2 cellular contexts compared by ENCODE assay signal in the genomic region with DNA sequence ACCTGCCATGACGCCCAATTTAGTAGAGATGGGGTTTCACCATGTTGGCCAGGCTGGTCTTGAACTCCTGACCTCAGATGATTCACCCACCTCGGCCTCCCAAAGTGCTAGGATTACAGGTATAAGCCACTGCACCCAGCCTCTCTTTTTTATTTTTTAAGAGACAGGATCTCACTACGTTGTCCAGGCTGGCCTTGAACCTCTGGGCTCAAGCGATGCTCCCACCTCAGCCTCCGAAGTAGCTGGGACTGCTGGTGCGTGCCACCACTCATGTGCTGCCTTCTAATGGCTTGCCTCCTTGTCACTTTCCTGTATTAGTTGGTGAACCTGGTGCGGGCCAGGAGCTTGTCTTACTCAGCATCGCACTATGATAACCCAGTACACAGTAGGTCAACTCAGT.
TF ChIP-seq lines count a peak whose summit lies in the region.

No MANE protein-coding gene starts in this region.

TF ChIP-seq in IMR-90, 13 proteins besides CTCF, POLR2A, EP300 and RAD21:
- no peak for TF ChIP-seq FOS (IDR thresholded peaks at IDR 0.05; ENCODE audit: low read depth, low read length)
- no peak for TF ChIP-seq MAFK (IDR thresholded peaks at IDR 0.05; ENCODE audit: low read depth, low read length)
- no peak for TF ChIP-seq MXI1 (IDR thresholded peaks at IDR 0.05; ENCODE audit: borderline replicate concordance, low read depth, low read length)
- TF ChIP-seq NFE2L2 (IDR thresholded peaks at IDR 0.05; ENCODE audit: low read depth, low read length): no peak
- no peak for TF ChIP-seq SMC3 (IDR thresholded peaks at IDR 0.05; ENCODE audit: low read depth, low read length)
- TF ChIP-seq, protein P1, sequence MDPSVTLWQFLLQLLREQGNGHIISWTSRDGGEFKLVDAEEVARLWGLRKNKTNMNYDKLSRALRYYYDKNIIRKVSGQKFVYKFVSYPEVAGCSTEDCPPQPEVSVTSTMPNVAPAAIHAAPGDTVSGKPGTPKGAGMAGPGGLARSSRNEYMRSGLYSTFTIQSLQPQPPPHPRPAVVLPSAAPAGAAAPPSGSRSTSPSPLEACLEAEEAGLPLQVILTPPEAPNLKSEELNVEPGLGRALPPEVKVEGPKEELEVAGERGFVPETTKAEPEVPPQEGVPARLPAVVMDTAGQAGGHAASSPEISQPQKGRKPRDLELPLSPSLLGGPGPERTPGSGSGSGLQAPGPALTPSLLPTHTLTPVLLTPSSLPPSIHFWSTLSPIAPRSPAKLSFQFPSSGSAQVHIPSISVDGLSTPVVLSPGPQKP (IDR thresholded peaks at IDR 0.05; ENCODE audit: borderline replicate concordance, low read depth, low read length): no peak
- no peak for TF ChIP-seq MAZ (IDR thresholded peaks at IDR 0.05; ENCODE audit: borderline replicate concordance, low read depth, low read length)
- no peak for TF ChIP-seq BHLHE40 (IDR thresholded peaks at IDR 0.05; ENCODE audit: low read depth, low read length)
- no peak for TF ChIP-seq CHD1 (IDR thresholded peaks at IDR 0.05; ENCODE audit: low read depth, low read length)
- no peak for TF ChIP-seq CEBPB (IDR thresholded peaks at IDR 0.05; ENCODE audit: low read depth, low read length)
- TF ChIP-seq RCOR1 (IDR thresholded peaks at IDR 0.05; ENCODE audit: insufficient replicate concordance, low read length): no peak
- no peak for TF ChIP-seq RFX5 (IDR thresholded peaks at IDR 0.05; ENCODE audit: low read depth, low read length)
- TF ChIP-seq, protein P2, sequence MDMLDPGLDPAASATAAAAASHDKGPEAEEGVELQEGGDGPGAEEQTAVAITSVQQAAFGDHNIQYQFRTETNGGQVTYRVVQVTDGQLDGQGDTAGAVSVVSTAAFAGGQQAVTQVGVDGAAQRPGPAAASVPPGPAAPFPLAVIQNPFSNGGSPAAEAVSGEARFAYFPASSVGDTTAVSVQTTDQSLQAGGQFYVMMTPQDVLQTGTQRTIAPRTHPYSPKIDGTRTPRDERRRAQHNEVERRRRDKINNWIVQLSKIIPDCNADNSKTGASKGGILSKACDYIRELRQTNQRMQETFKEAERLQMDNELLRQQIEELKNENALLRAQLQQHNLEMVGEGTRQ (IDR thresholded peaks at IDR 0.05; ENCODE audit: low read depth, low read length): no peak

TF ChIP-seq in K562, 482 proteins besides CTCF, POLR2A, EP300 and RAD21 (continues in another document):
- peak; percentile 97 for TF ChIP-seq ZNF121 (CRISPR knock-in tag; conservative IDR thresholded peaks at IDR 0.05)
- TF ChIP-seq, protein P3, sequence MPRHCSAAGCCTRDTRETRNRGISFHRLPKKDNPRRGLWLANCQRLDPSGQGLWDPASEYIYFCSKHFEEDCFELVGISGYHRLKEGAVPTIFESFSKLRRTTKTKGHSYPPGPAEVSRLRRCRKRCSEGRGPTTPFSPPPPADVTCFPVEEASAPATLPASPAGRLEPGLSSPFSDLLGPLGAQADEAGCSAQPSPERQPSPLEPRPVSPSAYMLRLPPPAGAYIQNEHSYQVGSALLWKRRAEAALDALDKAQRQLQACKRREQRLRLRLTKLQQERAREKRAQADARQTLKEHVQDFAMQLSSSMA (CRISPR knock-in tag; IDR thresholded peaks at IDR 0.05): no peak
- TF ChIP-seq, protein P4, sequence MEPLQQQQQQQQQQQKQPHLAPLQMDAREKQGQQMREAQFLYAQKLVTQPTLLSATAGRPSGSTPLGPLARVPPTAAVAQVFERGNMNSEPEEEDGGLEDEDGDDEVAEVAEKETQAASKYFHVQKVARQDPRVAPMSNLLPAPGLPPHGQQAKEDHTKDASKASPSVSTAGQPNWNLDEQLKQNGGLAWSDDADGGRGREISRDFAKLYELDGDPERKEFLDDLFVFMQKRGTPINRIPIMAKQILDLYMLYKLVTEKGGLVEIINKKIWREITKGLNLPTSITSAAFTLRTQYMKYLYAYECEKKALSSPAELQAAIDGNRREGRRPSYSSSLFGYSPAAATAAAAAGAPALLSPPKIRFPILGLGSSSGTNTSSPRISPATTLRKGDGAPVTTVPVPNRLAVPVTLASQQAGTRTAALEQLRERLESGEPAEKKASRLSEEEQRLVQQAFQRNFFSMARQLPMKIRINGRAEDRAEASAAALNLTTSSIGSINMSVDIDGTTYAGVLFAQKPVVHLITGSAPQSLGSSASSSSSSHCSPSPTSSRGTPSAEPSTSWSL (CRISPR knock-in tag; IDR thresholded peaks at IDR 0.05; ENCODE audit: borderline replicate concordance): no peak
- TF ChIP-seq, protein P5, sequence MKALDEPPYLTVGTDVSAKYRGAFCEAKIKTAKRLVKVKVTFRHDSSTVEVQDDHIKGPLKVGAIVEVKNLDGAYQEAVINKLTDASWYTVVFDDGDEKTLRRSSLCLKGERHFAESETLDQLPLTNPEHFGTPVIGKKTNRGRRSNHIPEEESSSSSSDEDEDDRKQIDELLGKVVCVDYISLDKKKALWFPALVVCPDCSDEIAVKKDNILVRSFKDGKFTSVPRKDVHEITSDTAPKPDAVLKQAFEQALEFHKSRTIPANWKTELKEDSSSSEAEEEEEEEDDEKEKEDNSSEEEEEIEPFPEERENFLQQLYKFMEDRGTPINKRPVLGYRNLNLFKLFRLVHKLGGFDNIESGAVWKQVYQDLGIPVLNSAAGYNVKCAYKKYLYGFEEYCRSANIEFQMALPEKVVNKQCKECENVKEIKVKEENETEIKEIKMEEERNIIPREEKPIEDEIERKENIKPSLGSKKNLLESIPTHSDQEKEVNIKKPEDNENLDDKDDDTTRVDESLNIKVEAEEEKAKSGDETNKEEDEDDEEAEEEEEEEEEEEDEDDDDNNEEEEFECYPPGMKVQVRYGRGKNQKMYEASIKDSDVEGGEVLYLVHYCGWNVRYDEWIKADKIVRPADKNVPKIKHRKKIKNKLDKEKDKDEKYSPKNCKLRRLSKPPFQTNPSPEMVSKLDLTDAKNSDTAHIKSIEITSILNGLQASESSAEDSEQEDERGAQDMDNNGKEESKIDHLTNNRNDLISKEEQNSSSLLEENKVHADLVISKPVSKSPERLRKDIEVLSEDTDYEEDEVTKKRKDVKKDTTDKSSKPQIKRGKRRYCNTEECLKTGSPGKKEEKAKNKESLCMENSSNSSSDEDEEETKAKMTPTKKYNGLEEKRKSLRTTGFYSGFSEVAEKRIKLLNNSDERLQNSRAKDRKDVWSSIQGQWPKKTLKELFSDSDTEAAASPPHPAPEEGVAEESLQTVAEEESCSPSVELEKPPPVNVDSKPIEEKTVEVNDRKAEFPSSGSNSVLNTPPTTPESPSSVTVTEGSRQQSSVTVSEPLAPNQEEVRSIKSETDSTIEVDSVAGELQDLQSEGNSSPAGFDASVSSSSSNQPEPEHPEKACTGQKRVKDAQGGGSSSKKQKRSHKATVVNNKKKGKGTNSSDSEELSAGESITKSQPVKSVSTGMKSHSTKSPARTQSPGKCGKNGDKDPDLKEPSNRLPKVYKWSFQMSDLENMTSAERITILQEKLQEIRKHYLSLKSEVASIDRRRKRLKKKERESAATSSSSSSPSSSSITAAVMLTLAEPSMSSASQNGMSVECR (CRISPR knock-in tag; IDR thresholded peaks at IDR 0.05): peak; percentile 17; the same call in 1 of the 2 replicates
- no peak for TF ChIP-seq POLR2B (IDR thresholded peaks at IDR 0.05; ENCODE audit: low read depth, partially characterized antibody)
- no peak for TF ChIP-seq ZNF184 (CRISPR knock-in tag; IDR thresholded peaks at IDR 0.05)
- TF ChIP-seq, protein P6, sequence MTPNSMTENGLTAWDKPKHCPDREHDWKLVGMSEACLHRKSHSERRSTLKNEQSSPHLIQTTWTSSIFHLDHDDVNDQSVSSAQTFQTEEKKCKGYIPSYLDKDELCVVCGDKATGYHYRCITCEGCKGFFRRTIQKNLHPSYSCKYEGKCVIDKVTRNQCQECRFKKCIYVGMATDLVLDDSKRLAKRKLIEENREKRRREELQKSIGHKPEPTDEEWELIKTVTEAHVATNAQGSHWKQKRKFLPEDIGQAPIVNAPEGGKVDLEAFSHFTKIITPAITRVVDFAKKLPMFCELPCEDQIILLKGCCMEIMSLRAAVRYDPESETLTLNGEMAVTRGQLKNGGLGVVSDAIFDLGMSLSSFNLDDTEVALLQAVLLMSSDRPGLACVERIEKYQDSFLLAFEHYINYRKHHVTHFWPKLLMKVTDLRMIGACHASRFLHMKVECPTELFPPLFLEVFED (CRISPR knock-in tag; conservative IDR thresholded peaks at IDR 0.05): no peak
- no peak for TF ChIP-seq WHSC1 (IDR thresholded peaks at IDR 0.05; ENCODE audit: low read length)
- no peak for TF ChIP-seq ZC3H4 (CRISPR knock-in tag; IDR thresholded peaks at IDR 0.05; ENCODE audit: borderline replicate concordance)
- no peak for TF ChIP-seq ZNF696 (CRISPR knock-in tag; conservative IDR thresholded peaks at IDR 0.05)
- TF ChIP-seq, protein P7, sequence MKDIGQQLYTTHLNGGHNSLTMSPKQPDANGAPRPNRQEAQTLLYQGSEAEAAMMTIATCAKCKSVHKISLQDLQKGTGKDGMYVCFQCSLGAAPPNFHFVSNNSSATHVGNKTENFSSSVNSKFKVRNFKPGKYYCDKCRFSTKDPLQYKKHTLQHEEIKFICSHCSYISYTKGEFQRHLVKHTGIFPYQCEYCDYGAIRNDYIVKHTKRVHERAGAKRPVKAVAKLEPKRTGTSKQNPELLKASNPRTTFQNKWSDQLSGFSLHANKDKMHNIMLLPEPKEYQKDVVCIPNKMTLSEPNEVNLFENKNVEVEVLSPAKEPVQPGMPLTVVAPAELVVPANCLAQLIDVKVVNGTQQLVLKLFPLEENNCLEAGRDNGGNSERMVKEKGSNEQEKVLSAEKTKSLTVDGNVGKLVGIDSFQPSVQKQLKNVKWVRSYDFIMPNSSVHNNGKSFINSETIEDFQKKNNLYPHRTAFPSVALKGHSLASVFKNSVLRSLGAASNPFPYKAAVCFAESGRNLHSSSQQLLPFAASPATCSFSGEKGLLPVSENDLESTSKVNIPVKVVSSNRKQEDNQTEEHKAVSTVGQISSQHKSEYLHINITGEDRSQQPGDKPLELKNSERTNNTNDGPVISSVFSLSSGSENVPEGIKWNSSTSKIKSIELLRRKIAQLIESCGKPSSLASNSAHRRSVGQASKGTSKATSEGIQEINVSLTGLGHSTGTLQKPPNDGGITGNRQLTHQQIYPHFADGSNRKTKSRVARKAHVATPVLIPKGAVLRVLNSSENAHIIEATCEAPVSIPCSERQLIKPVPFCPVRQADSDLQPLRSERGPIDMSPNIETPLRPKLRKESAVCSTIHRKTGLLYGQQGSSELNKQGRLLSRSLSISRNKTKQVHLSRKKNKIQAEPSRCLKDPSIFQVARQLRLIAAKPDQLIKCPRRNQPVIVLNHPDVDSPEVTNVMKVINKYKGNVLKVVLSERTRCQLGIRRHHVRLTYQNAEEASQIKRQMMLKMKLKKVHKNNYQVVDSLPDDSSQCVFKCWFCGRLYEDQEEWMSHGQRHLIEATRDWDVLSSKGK (CRISPR knock-in tag; IDR thresholded peaks at IDR 0.05): no peak
- no peak for TF ChIP-seq ZZZ3 (IDR thresholded peaks at IDR 0.05)
- TF ChIP-seq, protein P8, sequence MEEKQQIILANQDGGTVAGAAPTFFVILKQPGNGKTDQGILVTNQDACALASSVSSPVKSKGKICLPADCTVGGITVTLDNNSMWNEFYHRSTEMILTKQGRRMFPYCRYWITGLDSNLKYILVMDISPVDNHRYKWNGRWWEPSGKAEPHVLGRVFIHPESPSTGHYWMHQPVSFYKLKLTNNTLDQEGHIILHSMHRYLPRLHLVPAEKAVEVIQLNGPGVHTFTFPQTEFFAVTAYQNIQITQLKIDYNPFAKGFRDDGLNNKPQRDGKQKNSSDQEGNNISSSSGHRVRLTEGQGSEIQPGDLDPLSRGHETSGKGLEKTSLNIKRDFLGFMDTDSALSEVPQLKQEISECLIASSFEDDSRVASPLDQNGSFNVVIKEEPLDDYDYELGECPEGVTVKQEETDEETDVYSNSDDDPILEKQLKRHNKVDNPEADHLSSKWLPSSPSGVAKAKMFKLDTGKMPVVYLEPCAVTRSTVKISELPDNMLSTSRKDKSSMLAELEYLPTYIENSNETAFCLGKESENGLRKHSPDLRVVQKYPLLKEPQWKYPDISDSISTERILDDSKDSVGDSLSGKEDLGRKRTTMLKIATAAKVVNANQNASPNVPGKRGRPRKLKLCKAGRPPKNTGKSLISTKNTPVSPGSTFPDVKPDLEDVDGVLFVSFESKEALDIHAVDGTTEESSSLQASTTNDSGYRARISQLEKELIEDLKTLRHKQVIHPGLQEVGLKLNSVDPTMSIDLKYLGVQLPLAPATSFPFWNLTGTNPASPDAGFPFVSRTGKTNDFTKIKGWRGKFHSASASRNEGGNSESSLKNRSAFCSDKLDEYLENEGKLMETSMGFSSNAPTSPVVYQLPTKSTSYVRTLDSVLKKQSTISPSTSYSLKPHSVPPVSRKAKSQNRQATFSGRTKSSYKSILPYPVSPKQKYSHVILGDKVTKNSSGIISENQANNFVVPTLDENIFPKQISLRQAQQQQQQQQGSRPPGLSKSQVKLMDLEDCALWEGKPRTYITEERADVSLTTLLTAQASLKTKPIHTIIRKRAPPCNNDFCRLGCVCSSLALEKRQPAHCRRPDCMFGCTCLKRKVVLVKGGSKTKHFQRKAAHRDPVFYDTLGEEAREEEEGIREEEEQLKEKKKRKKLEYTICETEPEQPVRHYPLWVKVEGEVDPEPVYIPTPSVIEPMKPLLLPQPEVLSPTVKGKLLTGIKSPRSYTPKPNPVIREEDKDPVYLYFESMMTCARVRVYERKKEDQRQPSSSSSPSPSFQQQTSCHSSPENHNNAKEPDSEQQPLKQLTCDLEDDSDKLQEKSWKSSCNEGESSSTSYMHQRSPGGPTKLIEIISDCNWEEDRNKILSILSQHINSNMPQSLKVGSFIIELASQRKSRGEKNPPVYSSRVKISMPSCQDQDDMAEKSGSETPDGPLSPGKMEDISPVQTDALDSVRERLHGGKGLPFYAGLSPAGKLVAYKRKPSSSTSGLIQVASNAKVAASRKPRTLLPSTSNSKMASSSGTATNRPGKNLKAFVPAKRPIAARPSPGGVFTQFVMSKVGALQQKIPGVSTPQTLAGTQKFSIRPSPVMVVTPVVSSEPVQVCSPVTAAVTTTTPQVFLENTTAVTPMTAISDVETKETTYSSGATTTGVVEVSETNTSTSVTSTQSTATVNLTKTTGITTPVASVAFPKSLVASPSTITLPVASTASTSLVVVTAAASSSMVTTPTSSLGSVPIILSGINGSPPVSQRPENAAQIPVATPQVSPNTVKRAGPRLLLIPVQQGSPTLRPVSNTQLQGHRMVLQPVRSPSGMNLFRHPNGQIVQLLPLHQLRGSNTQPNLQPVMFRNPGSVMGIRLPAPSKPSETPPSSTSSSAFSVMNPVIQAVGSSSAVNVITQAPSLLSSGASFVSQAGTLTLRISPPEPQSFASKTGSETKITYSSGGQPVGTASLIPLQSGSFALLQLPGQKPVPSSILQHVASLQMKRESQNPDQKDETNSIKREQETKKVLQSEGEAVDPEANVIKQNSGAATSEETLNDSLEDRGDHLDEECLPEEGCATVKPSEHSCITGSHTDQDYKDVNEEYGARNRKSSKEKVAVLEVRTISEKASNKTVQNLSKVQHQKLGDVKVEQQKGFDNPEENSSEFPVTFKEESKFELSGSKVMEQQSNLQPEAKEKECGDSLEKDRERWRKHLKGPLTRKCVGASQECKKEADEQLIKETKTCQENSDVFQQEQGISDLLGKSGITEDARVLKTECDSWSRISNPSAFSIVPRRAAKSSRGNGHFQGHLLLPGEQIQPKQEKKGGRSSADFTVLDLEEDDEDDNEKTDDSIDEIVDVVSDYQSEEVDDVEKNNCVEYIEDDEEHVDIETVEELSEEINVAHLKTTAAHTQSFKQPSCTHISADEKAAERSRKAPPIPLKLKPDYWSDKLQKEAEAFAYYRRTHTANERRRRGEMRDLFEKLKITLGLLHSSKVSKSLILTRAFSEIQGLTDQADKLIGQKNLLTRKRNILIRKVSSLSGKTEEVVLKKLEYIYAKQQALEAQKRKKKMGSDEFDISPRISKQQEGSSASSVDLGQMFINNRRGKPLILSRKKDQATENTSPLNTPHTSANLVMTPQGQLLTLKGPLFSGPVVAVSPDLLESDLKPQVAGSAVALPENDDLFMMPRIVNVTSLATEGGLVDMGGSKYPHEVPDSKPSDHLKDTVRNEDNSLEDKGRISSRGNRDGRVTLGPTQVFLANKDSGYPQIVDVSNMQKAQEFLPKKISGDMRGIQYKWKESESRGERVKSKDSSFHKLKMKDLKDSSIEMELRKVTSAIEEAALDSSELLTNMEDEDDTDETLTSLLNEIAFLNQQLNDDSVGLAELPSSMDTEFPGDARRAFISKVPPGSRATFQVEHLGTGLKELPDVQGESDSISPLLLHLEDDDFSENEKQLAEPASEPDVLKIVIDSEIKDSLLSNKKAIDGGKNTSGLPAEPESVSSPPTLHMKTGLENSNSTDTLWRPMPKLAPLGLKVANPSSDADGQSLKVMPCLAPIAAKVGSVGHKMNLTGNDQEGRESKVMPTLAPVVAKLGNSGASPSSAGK (IDR thresholded peaks at IDR 0.05): no peak
- TF ChIP-seq TCFL5 (CRISPR knock-in tag; conservative IDR thresholded peaks at IDR 0.05): no peak
